Comparison of ENCODE assay signal across 21 cellular contexts in genomic region chr1:94980909-94981252, GRCh38. TPM values are rescaled to one million over a fixed set of nuclear protein-coding genes. Genes with fewer than 3 reads are reported as not detected.
A peak's percentile ranks its signal among the peaks of the same experiment; 100 is the strongest.
DNase-seq lines count a peak whose midpoint lies in the region; ATAC-seq, FAIRE-seq and TF ChIP-seq lines count a peak whose summit lies in the region.
"Had no signal": no experiment of that assay in that cellular context is flagged by ENCODE, and none has a peak within 500 bp of the region (broad histone marks: within the 10 kb centered on the region; RNA-seq: fewer than 3 reads in every experiment).

No MANE protein-coding gene starts in this region.

- TF ChIP-seq CTCF in WERI-Rb-1 (IDR thresholded peaks at IDR 0.05; ENCODE audit: low read depth, low read length) (no peak), mucosa of descending colon (IDR thresholded peaks at IDR 0.05) (no peak), smooth muscle cell (IDR thresholded peaks at IDR 0.05; ENCODE audit: borderline replicate concordance, insufficient read depth, poor library complexity, severe bottlenecking) (no peak), D721Med (IDR thresholded peaks at IDR 0.05; ENCODE audit: insufficient read depth, missing control alignments) (no peak)

- DNase-seq in GM23248, result no peak
- DNase-seq in WERI-Rb-1, result peak; percentile 27
- DNase-seq in mucosa of descending colon, result no peak
- DNase-seq in smooth muscle cell (lab: John Stamatoyannopoulos, UW; ENCODE audit: unreplicated experiment), result no peak
- no peak for DNase-seq in HuH-7.5 (ENCODE audit: low spot score)
- DNase-seq in D721Med (ENCODE audit: insufficient read length, low spot score), result no peak
- DNase-seq in central memory CD4-positive, alpha-beta T cell, result no peak
- DNase-seq: activated CD4-positive, CD25-positive, alpha-beta regulatory T cell; activated effector memory CD4-positive, alpha-beta T cell treated with Interleukin-2 at 50 U/mL for 16 hours; AML-193; amygdala; NCI-H1105 treated with DMSO at 0.1 percent for 48 hours; NCI-H2171; pancreas; stimulated activated CD4-positive, alpha-beta T cell treated with anti-CD3 and anti-CD28 coated beads, Interleukin-15, amount 100 ng/mL, for 24 hours had no signal

- H3K27me3 ChIP-seq in GM23248 (replicated peaks; ENCODE audit: insufficient read depth) (no peaks in the 10 kb centered on the region), WERI-Rb-1 (ENCODE audit: insufficient read depth, low read depth, severe bottlenecking) (no peaks in the 10 kb centered on the region), smooth muscle cell (ENCODE audit: low read depth) (no peaks in the 10 kb centered on the region)
- H3K27me3 ChIP-seq: pancreas had no signal

- no peaks in the 10 kb centered on the region for H3K79me2 ChIP-seq in GM23248 (ENCODE audit: insufficient read depth)
- H3K79me2 ChIP-seq in smooth muscle cell (ENCODE audit: low read depth), result no peaks in the 10 kb centered on the region

- H3K36me3 ChIP-seq in GM23248 (ENCODE audit: low read depth), result no peaks in the 10 kb centered on the region
- no peaks in the 10 kb centered on the region for H3K36me3 ChIP-seq in WERI-Rb-1
- H3K36me3 ChIP-seq in mucosa of descending colon (ENCODE audit: low read depth), result no peaks in the 10 kb centered on the region
- no peaks in the 10 kb centered on the region for H3K36me3 ChIP-seq in smooth muscle cell (ENCODE audit: low read depth)
- H3K36me3 ChIP-seq: pancreas had no signal

- H2AFZ ChIP-seq in GM23248, result no peak overlapping the region
- H2AFZ ChIP-seq in smooth muscle cell (ENCODE audit: low read depth), result no peak overlapping the region

- H4K20me1 ChIP-seq in GM23248 (ENCODE audit: insufficient read depth), result no peaks in the 10 kb centered on the region
- H4K20me1 ChIP-seq in smooth muscle cell (ENCODE audit: low read depth), result no peaks in the 10 kb centered on the region

- H3K4me3 ChIP-seq in GM23248 (no peak overlapping the region), WERI-Rb-1 (ENCODE audit: low read depth, low read length) (no peak overlapping the region), mucosa of descending colon (no peak overlapping the region), smooth muscle cell (no peak overlapping the region)
- H3K4me3 ChIP-seq: GM12878, pancreas had no signal

- H3F3A ChIP-seq in GM23248 (ENCODE audit: insufficient read depth) (peaks cover 27% of the 10 kb centered on the region), smooth muscle cell (ENCODE audit: low read depth) (peaks cover 20% of the 10 kb centered on the region)

- ATAC-seq in mucosa of descending colon (peak; percentile 84), HG02678 (IDR thresholded peaks at IDR 0.05; ENCODE audit: unreplicated experiment) (no peak)
- ATAC-seq: GM12878, pancreas had no signal

- H3K4me1 ChIP-seq in GM23248 (ENCODE audit: insufficient read depth) (peaks cover 36% of the 10 kb centered on the region), mucosa of descending colon (ENCODE audit: low read depth) (peaks cover 31% of the 10 kb centered on the region), smooth muscle cell (ENCODE audit: low read depth) (peaks cover 40% of the 10 kb centered on the region)

- peak overlapping the region; percentile 20 for H3K4me2 ChIP-seq in GM23248 (ENCODE audit: unreplicated experiment)
- H3K4me2 ChIP-seq in smooth muscle cell, result peak overlapping the region; percentile 77
- H3K4me2 ChIP-seq: KMS-11 had no signal

- H3K27ac ChIP-seq in GM23248, result no peak overlapping the region
- no peak overlapping the region for H3K27ac ChIP-seq in WERI-Rb-1
- peak overlapping the region; percentile 84 for H3K27ac ChIP-seq in smooth muscle cell (ENCODE audit: low read depth)
- H3K27ac ChIP-seq: KMS-11, pancreas had no signal

- FAIRE-seq in D721Med (lab: Jason Lieb, UNC), result no peak
- FAIRE-seq: endothelial cell of umbilical vein, G401.6, GM12878, H1, pancreas had no signal

- WGBS in GM23248 (ENCODE audit: low coverage in 1 of 2, low lambda C conversion rate in 2 of 2, missing lambda C conversion rate in 2 of 2), 2 experiments, result 74 to 87% methylated on average over 2 of the region's 2 CpGs
- WGBS in smooth muscle cell (ENCODE audit: low lambda C conversion rate), result 30% methylated on average over 2 of the region's 2 CpGs

- H3K9me3 ChIP-seq in GM23248 (ENCODE audit: low read depth) (no peaks in the 10 kb centered on the region), WERI-Rb-1 (ENCODE audit: severe bottlenecking) (no peaks in the 10 kb centered on the region), mucosa of descending colon (no peaks in the 10 kb centered on the region), smooth muscle cell (replicated peaks; ENCODE audit: low read depth) (no peaks in the 10 kb centered on the region)
- H3K9me3 ChIP-seq: pancreas had no signal

- H3K9me2 ChIP-seq in GM23248 (ENCODE audit: insufficient read depth), result no peaks in the 10 kb centered on the region

- no peak overlapping the region for H3K9ac ChIP-seq in GM23248
- peak overlapping the region; percentile 38 for H3K9ac ChIP-seq in smooth muscle cell (ENCODE audit: low read depth)
- H3K9ac ChIP-seq: KMS-11 had no signal

- in situ Hi-C loops in GM23248 (cut with MboI), result no loop called here

- intact Hi-C loops in mucosa of descending colon (cut with DNase I, micrococcal nuclease), result no loop called here

RNA-seq across cellular contexts. Expression of gene CNN3, which starts 54.0 kb away (rescaled TPM):
- total RNA-seq in GM23248 (2014; rRNA removed; shearing (Covaris generic)), result 200 and 213 TPM in 2 replicates
- 359 and 365 TPM in 2 replicates for polyA plus RNA-seq in GM23248 (2016; fragmentation: Nextera tagmentation; extraction: Ambion mirVana)
- total RNA-seq in mucosa of descending colon, result 100 to 1,000 TPM in 2 of 3 donors, 10 to 100 TPM in 1; 61.3 to 165 (median 129) TPM
- 467 and 525 TPM in 2 replicates for total RNA-seq in smooth muscle cell
- 545 and 633 TPM in 2 replicates for polyA plus RNA-seq in smooth muscle cell
